In the genomic region with DNA sequence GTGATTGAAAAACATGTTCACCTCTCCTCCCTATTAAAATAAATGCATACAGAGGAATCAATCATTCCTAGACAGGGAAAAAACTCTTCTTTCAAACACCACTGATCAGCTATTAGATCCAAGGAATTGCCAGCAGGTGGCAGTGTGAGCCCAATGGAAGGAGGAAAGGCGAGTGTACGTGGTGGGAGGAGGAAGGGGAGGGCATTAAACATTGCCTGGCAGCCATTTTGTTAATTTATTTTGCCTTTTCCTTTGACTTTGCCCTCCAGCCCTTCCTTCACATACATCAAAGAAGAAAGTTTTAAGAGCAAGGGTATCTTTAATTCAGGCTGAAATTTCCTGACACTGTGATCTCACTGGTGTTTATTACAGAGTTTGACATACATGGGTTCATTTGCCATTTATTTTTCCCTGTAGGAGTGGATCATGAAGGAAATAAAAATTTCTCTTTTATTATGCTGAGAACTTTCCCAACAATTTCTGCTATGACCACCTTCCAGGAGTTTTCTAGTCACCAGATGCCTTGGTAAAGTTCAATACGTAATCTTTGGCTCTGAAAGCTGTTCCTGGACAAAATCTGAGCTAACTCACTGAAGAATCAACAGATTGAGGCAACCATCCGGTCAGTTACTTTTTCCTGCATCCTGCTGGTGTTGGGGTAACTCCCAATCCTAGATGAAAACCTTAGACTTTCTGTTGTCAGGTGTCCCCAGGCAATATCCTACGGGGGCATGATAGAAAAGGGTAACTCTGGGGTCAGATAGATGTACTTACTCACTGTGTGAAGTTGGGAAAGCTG, we compare ENCODE assay signal across 8 cellular contexts. TPM values are rescaled to one million over a fixed set of nuclear protein-coding genes. Genes with fewer than 3 reads are reported as not detected.
DNase-seq lines count a peak whose midpoint lies in the region; ATAC-seq, FAIRE-seq and TF ChIP-seq lines count a peak whose summit lies in the region.

No MANE protein-coding gene starts in this region.

- peak overlapping the region; percentile 67 for H3K27ac ChIP-seq in layer of hippocampus (ENCODE audit: low read depth, low read length)

- TF ChIP-seq CTCF in GM12864 (IDR thresholded peaks at IDR 0.05; ENCODE audit: low read depth, low read length, missing control alignments) = peak; percentile 68

- peak; percentile 51 for FAIRE-seq in colon (lab: Jason Lieb, UNC)

- peak overlapping the region; percentile 96 for H3K27ac Mint-ChIP-seq in activated CD4-positive, alpha-beta T cell treated with anti-CD3 and anti-CD28 coated beads for 36 hours

- intact Hi-C loops in activated CD4-positive, alpha-beta T cell treated with anti-CD3 and anti-CD28 coated beads for 36 hours (cut with DNase I, micrococcal nuclease) = loop anchor here (1.0 to 5.0 kb wide), 10 partner anchors 54 to 454 kb away; a partner anchor contains a TSS

- peak; percentile 78 for DNase-seq in GM12864 (ENCODE audit: low read depth)
- DNase-seq in NCI-H446 treated with DMSO at 0.1 percent for 48 hours (lab: John Stamatoyannopoulos, UW) = peak; percentile 83
- DNase-seq in activated CD4-positive, alpha-beta T cell treated with anti-CD3 and anti-CD28 coated beads for 36 hours = peak; percentile 95
- peak; percentile 78 to 88 for DNase-seq in stimulated activated CD4-positive, alpha-beta T cell treated with anti-CD3 and anti-CD28 coated beads, Interleukin-15, amount 100 ng/mL, for 48 hours (ENCODE audit: low read depth in 2 of 2)

- H3K4me3 Mint-ChIP-seq in activated CD4-positive, alpha-beta T cell treated with anti-CD3 and anti-CD28 coated beads for 36 hours = peak overlapping the region; percentile 99

- no peaks in the 10 kb centered on the region for H3K36me3 Mint-ChIP-seq in activated CD4-positive, alpha-beta T cell treated with anti-CD3 and anti-CD28 coated beads for 36 hours (ENCODE audit: low read depth)

- no peaks in the 10 kb centered on the region for H3K9me3 Mint-ChIP-seq in activated CD4-positive, alpha-beta T cell treated with anti-CD3 and anti-CD28 coated beads for 36 hours (ENCODE audit: low read depth)

- no peaks in the 10 kb centered on the region for H3K27me3 Mint-ChIP-seq in activated CD4-positive, alpha-beta T cell treated with anti-CD3 and anti-CD28 coated beads for 36 hours

- peak; percentile 44 for ATAC-seq in HG03354 (IDR thresholded peaks at IDR 0.05; ENCODE audit: poor library complexity, severe bottlenecking, unreplicated experiment)
- ATAC-seq in activated CD4-positive, alpha-beta T cell treated with anti-CD3 and anti-CD28 coated beads for 36 hours = peak; percentile 55
- no peak for ATAC-seq in HG03520 (IDR thresholded peaks at IDR 0.05; ENCODE audit: unreplicated experiment)

- CTCF ChIA-PET in activated CD4-positive, alpha-beta T cell treated with anti-CD3 and anti-CD28 coated beads for 36 hours (lab: Charles Lee) = interaction anchor here (0.6 to 9.3 kb wide), 49 partner anchors 8 to 963 kb away, joined by 3 to 190 read pairs (median 4); a partner anchor contains a TSS

- H3K4me1 Mint-ChIP-seq in activated CD4-positive, alpha-beta T cell treated with anti-CD3 and anti-CD28 coated beads for 36 hours = peaks cover 40% of the 10 kb centered on the region

- peak overlapping the region; percentile 74 for H3K4me3 ChIP-seq in GM12864 (ENCODE audit: low read depth, low read length)

- POLR2A ChIA-PET in activated CD4-positive, alpha-beta T cell treated with anti-CD3 and anti-CD28 coated beads for 36 hours (lab: Charles Lee) = interaction anchor here (0.7 to 1.4 kb wide), 5 partner anchors 73 to 121 kb away, joined by 3 to 10 read pairs (median 4); a partner anchor contains a TSS

- no peaks in the 10 kb centered on the region for H3K27me3 ChIP-seq in layer of hippocampus (ENCODE audit: control insufficient read depth, insufficient read depth, low read length)

RNA-seq across cellular contexts. Expression of a gene that starts 1.9 kb away (rescaled TPM):
- total RNA-seq in activated CD4-positive, alpha-beta T cell treated with anti-CD3 and anti-CD28 coated beads for 36 hours = 1 to 10 TPM; 7.1 to 9.6 TPM

RNA-seq across cellular contexts. Expression of a gene that starts 6.8 kb away (rescaled TPM):
- under 1 TPM in 1 of 2 experiments, not detected in 1; 0.34 TPM for total RNA-seq in activated CD4-positive, alpha-beta T cell treated with anti-CD3 and anti-CD28 coated beads for 36 hours

RNA-seq across cellular contexts. Expression of a gene that starts 37.0 kb away (rescaled TPM):
- total RNA-seq in activated CD4-positive, alpha-beta T cell treated with anti-CD3 and anti-CD28 coated beads for 36 hours = 1 to 10 TPM; 1.8 to 2.0 TPM

RNA-seq across cellular contexts. Expression of a gene that starts 52.6 kb away (rescaled TPM):
- total RNA-seq in activated CD4-positive, alpha-beta T cell treated with anti-CD3 and anti-CD28 coated beads for 36 hours = 1 to 10 TPM; 7.1 to 8.7 TPM
